Comparison of ENCODE assay signal across 23 cellular contexts in the genomic region with DNA sequence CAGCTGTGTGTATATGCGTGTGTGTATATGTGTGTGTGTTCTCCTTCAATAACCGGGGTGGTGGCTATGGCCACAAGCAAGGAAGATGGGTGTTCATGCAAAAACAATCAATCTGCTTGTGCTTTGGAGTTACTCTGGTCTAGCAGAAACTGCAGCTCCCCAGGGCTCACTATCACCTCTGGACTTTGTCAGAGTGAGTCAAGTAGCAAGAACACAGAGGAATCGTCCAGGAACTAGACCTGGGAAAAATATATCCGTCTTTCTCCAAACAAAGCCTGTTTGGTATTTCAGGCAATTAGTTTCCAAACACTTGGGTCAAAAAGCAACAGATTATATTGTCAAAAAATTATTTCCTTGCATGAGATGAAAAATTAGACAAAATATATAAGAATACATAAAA.
A peak's percentile ranks its signal among the peaks of the same experiment; 100 is the strongest.
DNase-seq lines count a peak whose midpoint lies in the region; ATAC-seq, FAIRE-seq and TF ChIP-seq lines count a peak whose summit lies in the region.
"Had no signal": no experiment of that assay in that cellular context is flagged by ENCODE, and none has a peak within 500 bp of the region (broad histone marks: within the 10 kb centered on the region; RNA-seq: fewer than 3 reads in every experiment).

No MANE protein-coding gene starts in this region.

- no peak for TF ChIP-seq RAD21 in HepG2 (CRISPR knock-in tag; IDR thresholded peaks at IDR 0.05)

- peaks cover 37% of the 10 kb centered on the region for H3K4me1 ChIP-seq in astrocyte (ENCODE audit: insufficient read depth, low read length)
- peaks cover 22% of the 10 kb centered on the region for H3K4me1 ChIP-seq in HepG2 (ENCODE audit: insufficient read depth, low read length)

- no peaks in the 10 kb centered on the region for H3K27me3 Mint-ChIP-seq in astrocyte (ENCODE audit: low read depth, unreplicated experiment)

- H3K4me2 ChIP-seq in astrocyte (ENCODE audit: low read length) (no peak overlapping the region), HepG2 (ENCODE audit: low read depth, low read length) (no peak overlapping the region)

- POLR2A ChIA-PET in HepG2 (lab: Yijun Ruan, JAX): interaction anchor here (1.1 kb wide), 1 partner anchor 80 kb away, joined by 3 read pairs; a partner anchor contains a TSS

- no peak for TF ChIP-seq POLR2A in HepG2 (IDR thresholded peaks at IDR 0.05; ENCODE audit: insufficient read depth in 1 of 2, low read depth in 2 of 2, low read length in 2 of 2)

- H3K4me1 Mint-ChIP-seq in astrocyte (ENCODE audit: low read depth, unreplicated experiment): peaks cover 42% of the 10 kb centered on the region

- peak overlapping the region; percentile 9 for H3K27ac ChIP-seq in astrocyte (ENCODE audit: low read depth, low read length)
- no peak overlapping the region for H3K27ac ChIP-seq in HepG2 (ENCODE audit: extremely low read length, insufficient read depth, low read length)
- H3K27ac ChIP-seq: SJSA1 had no signal

- H3K36me3 Mint-ChIP-seq in astrocyte (ENCODE audit: low read depth, unreplicated experiment): no peaks in the 10 kb centered on the region
- H3K36me3 Mint-ChIP-seq: CD14-positive monocyte had no signal

- H3K4me3 ChIP-seq in astrocyte (ENCODE audit: insufficient read depth, low read depth, low read length): no peak overlapping the region
- H3K4me3 ChIP-seq in HepG2 (replicated peaks in 1 of 3; ENCODE audit: insufficient read depth in 1 of 3, low read depth in 2 of 3, low read length in 3 of 3): no peak overlapping the region
- H3K4me3 ChIP-seq: K562, SJSA1 had no signal

- WGBS in HepG2 (ENCODE audit: low lambda C conversion rate): 21% methylated on average over 4 of the region's 4 CpGs

- H3K9me3 ChIP-seq in astrocyte (ENCODE audit: insufficient read depth, low read depth, low read length): no peaks in the 10 kb centered on the region
- H3K9me3 ChIP-seq in HepG2 (ENCODE audit: low read length): no peaks in the 10 kb centered on the region
- H3K9me3 ChIP-seq: SJSA1 had no signal

- H4K20me1 ChIP-seq in astrocyte (ENCODE audit: insufficient read depth, low read length) (peaks cover 33% of the 10 kb centered on the region), HepG2 (ENCODE audit: insufficient read depth, low read length) (no peaks in the 10 kb centered on the region)

- peaks cover 82% of the 10 kb centered on the region for H3K79me2 ChIP-seq in astrocyte (ENCODE audit: insufficient read depth, low read length)
- no peaks in the 10 kb centered on the region for H3K79me2 ChIP-seq in HepG2 (ENCODE audit: insufficient read depth, low read length)

- H3K27ac Mint-ChIP-seq in astrocyte (ENCODE audit: unreplicated experiment): peak overlapping the region; percentile 28
- H3K27ac Mint-ChIP-seq: B cell had no signal

- no TSS peak for BruUV-seq in HepG2 (replicated peaks; lab: Mats Ljungman, UMichigan)

- peak overlapping the region; percentile 5 for H3K9ac ChIP-seq in astrocyte (ENCODE audit: low read length)
- no peak overlapping the region for H3K9ac ChIP-seq in HepG2 (ENCODE audit: insufficient read depth, low read depth, low read length)

- intact Hi-C loops in HepG2 (cut with micrococcal nuclease; ENCODE audit: unreplicated experiment): loop anchor here (5.0 to 10.0 kb wide), 2 partner anchors 417 to 530 kb away; no protein-coding TSS in a partner anchor

- CTCF ChIA-PET in HepG2 (lab: Yijun Ruan, JAX; ENCODE audit: low intra/inter-chr PET ratio, low total read pairs): no interaction called here

- in situ Hi-C loops in HepG2 (cut with HindIII; ENCODE audit: extremely low pct_ligation_motif_present, low pct_unique_long_range_greater_than_20kb): loop anchor here (5.0 kb wide), 2 partner anchors 77 to 202 kb away; a partner anchor contains a TSS

- peaks cover 5% of the 10 kb centered on the region for H3K36me3 ChIP-seq in astrocyte (ENCODE audit: insufficient read depth, low read length)
- H3K36me3 ChIP-seq in HepG2 (replicated peaks in 1 of 2; ENCODE audit: control insufficient read depth in 1 of 2, insufficient read depth in 2 of 2, low read length in 2 of 2): no peaks in the 10 kb centered on the region

- no peak for TF ChIP-seq CTCF in astrocyte (IDR thresholded peaks at IDR 0.05; ENCODE audit: insufficient read depth, low read depth, low read length)
- TF ChIP-seq CTCF in HepG2 (CRISPR knock-in tag; IDR thresholded peaks at IDR 0.05): no peak

- no peak overlapping the region for H2AFZ ChIP-seq in astrocyte (ENCODE audit: low read depth, low read length)
- H2AFZ ChIP-seq in HepG2 (ENCODE audit: low read length): no peak overlapping the region

- DNase-seq in NCI-H82 (lab: John Stamatoyannopoulos, UW) (peak; percentile 26), NCI-H82 treated with DMSO at 0.1 percent for 48 hours (lab: John Stamatoyannopoulos, UW; ENCODE audit: unreplicated experiment) (no peak), astrocyte (ENCODE audit: low read depth) (no peak), HepG2 (ENCODE audit: low spot score) (no peak), ecto neural progenitor cell (ENCODE audit: low spot score) (no peak)
- no peak for DNase-seq in effector CD8-positive, alpha-beta T cell (lab: John Stamatoyannopoulos, UW)
- DNase-seq: EL, GF-D8, H7, MM.1S, NCI-H1048, NCI-H1436 treated with DMSO at 0.1 percent for 48 hours, NCI-H2081, NCI-H774 had no signal

- no peaks in the 10 kb centered on the region for H3K9me3 Mint-ChIP-seq in astrocyte (ENCODE audit: unreplicated experiment)
- H3K9me3 Mint-ChIP-seq: CD14-positive monocyte had no signal

- FAIRE-seq in astrocyte (lab: Jason Lieb, UNC) (no peak), HepG2 (lab: Jason Lieb, UNC) (no peak)
- FAIRE-seq: A204.1, GM19239, K562 had no signal

- peak; percentile 12; the same call in 1 of the 3 replicates for ATAC-seq in HepG2
- no peak for ATAC-seq in GM18517 (IDR thresholded peaks at IDR 0.05; ENCODE audit: unreplicated experiment)
- ATAC-seq in GM21390 (IDR thresholded peaks at IDR 0.05; ENCODE audit: unreplicated experiment): no peak
- ATAC-seq: K562, Right ventricle myocardium inferior had no signal

- TF ChIP-seq EP300 in HepG2 (IDR thresholded peaks at IDR 0.05; ENCODE audit: low read depth in 2 of 2, low read length in 2 of 2) (no peak), HepG2 (CRISPR knock-in tag; IDR thresholded peaks at IDR 0.05; ENCODE audit: borderline replicate concordance) (no peak)

- no peaks in the 10 kb centered on the region for H3K27me3 ChIP-seq in astrocyte (ENCODE audit: insufficient read depth, low read length)
- H3K27me3 ChIP-seq in HepG2 (ENCODE audit: control insufficient read depth in 1 of 2, insufficient read depth in 2 of 2, low read length in 2 of 2): peaks cover 2% of the 10 kb centered on the region in 2 experiments; a peak in 1 of 5 replicates
- H3K27me3 ChIP-seq: SJSA1 had no signal

- H3K4me3 Mint-ChIP-seq in astrocyte (ENCODE audit: unreplicated experiment): no peak overlapping the region
- H3K4me3 Mint-ChIP-seq: B cell, CD14-positive monocyte had no signal

TF ChIP-seq in HepG2, 621 proteins besides CTCF, POLR2A, EP300 and RAD21:
- TF ChIP-seq SALL2 (CRISPR knock-in tag; IDR thresholded peaks at IDR 0.05): no peak
- TF ChIP-seq ZNF703 (CRISPR knock-in tag; IDR thresholded peaks at IDR 0.05; ENCODE audit: borderline replicate concordance): no peak
- no peak for TF ChIP-seq CENPX (CRISPR knock-in tag; IDR thresholded peaks at IDR 0.05)
- TF ChIP-seq ZNF30 (CRISPR knock-in tag; IDR thresholded peaks at IDR 0.05): no peak
- no peak for TF ChIP-seq ZNF326 (CRISPR knock-in tag; IDR thresholded peaks at IDR 0.05; ENCODE audit: borderline replicate concordance)
- TF ChIP-seq, protein P1, sequence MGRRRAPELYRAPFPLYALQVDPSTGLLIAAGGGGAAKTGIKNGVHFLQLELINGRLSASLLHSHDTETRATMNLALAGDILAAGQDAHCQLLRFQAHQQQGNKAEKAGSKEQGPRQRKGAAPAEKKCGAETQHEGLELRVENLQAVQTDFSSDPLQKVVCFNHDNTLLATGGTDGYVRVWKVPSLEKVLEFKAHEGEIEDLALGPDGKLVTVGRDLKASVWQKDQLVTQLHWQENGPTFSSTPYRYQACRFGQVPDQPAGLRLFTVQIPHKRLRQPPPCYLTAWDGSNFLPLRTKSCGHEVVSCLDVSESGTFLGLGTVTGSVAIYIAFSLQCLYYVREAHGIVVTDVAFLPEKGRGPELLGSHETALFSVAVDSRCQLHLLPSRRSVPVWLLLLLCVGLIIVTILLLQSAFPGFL (CRISPR knock-in tag; IDR thresholded peaks at IDR 0.05): no peak
- 0 out of 2 replicates have a peak, but pooled peaks have one; percentile 10 for TF ChIP-seq SAP130 (CRISPR knock-in tag; IDR thresholded peaks at IDR 0.05; ENCODE audit: low read depth)
- peak; percentile 53; the same call in 1 of the 2 replicates for TF ChIP-seq ELF3 (CRISPR knock-in tag; IDR thresholded peaks at IDR 0.05)
- no peak for TF ChIP-seq MTF1 (CRISPR knock-in tag; IDR thresholded peaks at IDR 0.05)
- TF ChIP-seq SSRP1 (CRISPR knock-in tag; IDR thresholded peaks at IDR 0.05): no peak
- no peak for TF ChIP-seq ZNF674 (CRISPR knock-in tag; IDR thresholded peaks at IDR 0.05; ENCODE audit: low read depth)
TF ChIP-seq in HepG2: peak in this region for 2.
